In genomic region chr6:100468013-100468622, GRCh38 we compare ENCODE assay signal across 23 cellular contexts. TPM values are rescaled to one million over a fixed set of nuclear protein-coding genes. Genes with fewer than 3 reads are reported as not detected.
"Had no signal": no experiment of that assay in that cellular context is flagged by ENCODE, and none has a peak within 500 bp of the region (broad histone marks: within the 10 kb centered on the region; RNA-seq: fewer than 3 reads in every experiment).

No MANE protein-coding gene starts in this region.

- H3K4me3 Mint-ChIP-seq: activated CD4-positive, alpha-beta T cell treated with anti-CD3 and anti-CD28 coated beads for 36 hours; activated naive CD4-positive, alpha-beta T cell treated with anti-CD3 and anti-CD28 coated beads, Interleukin-2, amount 10 ng/mL, durations not matched to agents 7 days and 5 days had no signal

- ATAC-seq: activated CD4-positive, alpha-beta T cell treated with anti-CD3 and anti-CD28 coated beads for 36 hours; esophagus mucosa; left cardiac atrium; lower lobe of right lung; naive thymus-derived CD8-positive, alpha-beta T cell; stimulated activated naive CD8-positive, alpha-beta T cell treated with anti-CD3 and anti-CD28 coated beads, Interleukin-15, Interleukin-2, amounts not matched to agents 100 U/mL and 50 U/mL, for 24 hours had no signal

- H3K36me3 ChIP-seq: lower lobe of right lung, tibial artery had no signal

- H3K9me3 ChIP-seq: lower lobe of right lung, tibial artery had no signal

- H3K27ac ChIP-seq: lower lobe of right lung, tibial artery had no signal

- DNase-seq: activated CD4-positive, alpha-beta T cell treated with anti-CD3 and anti-CD28 coated beads for 36 hours; activated CD4-positive, alpha-beta T cell treated with anti-CD3 and anti-CD28 coated beads, Interleukin-2, amount 50 U/mL, for 48 hours; activated CD8-positive, alpha-beta memory T cell treated with anti-CD3 and anti-CD28 coated beads, Interleukin-2, amount 50 U/mL, for 4 hours; activated effector memory CD4-positive, alpha-beta T cell treated with Interleukin-2 at 50 U/mL for 16 hours; activated naive CD4-positive, alpha-beta T cell treated with anti-CD3 and anti-CD28 coated beads, Interleukin-2, amount 10 ng/mL, durations not matched to agents 7 days and 5 days; activated T-cell treated with anti-CD3 and anti-CD28 coated beads, Interleukin-2, amount 50 U/mL, for 48 hours; effector CD4-positive, alpha-beta T cell; left cardiac atrium; lower lobe of right lung; naive thymus-derived CD8-positive, alpha-beta T cell; nucleus accumbens; posterior cingulate gyrus; stimulated activated CD4-positive, alpha-beta T cell treated with anti-CD3 and anti-CD28 coated beads, Interleukin-2, amount 100 ng/mL, for 24 hours; stimulated activated naive CD8-positive, alpha-beta T cell treated with anti-CD3 and anti-CD28 coated beads, Interleukin-15, Interleukin-2, amounts not matched to agents 100 U/mL and 50 U/mL, for 24 hours; substantia nigra; tibial artery had no signal

- H3K4me3 ChIP-seq: lower lobe of right lung, tibial artery had no signal

- FAIRE-seq: astrocyte, bronchial epithelial cell, TTC549, urothelium cell line had no signal

- H3K27ac Mint-ChIP-seq: activated CD4-positive, alpha-beta T cell treated with anti-CD3 and anti-CD28 coated beads for 36 hours; activated naive CD4-positive, alpha-beta T cell treated with anti-CD3 and anti-CD28 coated beads, Interleukin-2, amount 10 ng/mL, durations not matched to agents 7 days and 5 days had no signal

RNA-seq across cellular contexts. Expression of gene SIM1, which starts 3.4 kb away (rescaled TPM):
- total RNA-seq: activated CD4-positive, alpha-beta T cell treated with anti-CD3 and anti-CD28 coated beads for 36 hours; astrocyte; bronchial epithelial cell; cerebellum; esophagus mucosa; left cardiac atrium; lower lobe of right lung; mesenteric fat pad; naive thymus-derived CD8-positive, alpha-beta T cell had no signal
- polyA plus RNA-seq: naive thymus-derived CD8-positive, alpha-beta T cell had no signal
